22 cellular contexts compared by ENCODE assay signal in the genomic region with DNA sequence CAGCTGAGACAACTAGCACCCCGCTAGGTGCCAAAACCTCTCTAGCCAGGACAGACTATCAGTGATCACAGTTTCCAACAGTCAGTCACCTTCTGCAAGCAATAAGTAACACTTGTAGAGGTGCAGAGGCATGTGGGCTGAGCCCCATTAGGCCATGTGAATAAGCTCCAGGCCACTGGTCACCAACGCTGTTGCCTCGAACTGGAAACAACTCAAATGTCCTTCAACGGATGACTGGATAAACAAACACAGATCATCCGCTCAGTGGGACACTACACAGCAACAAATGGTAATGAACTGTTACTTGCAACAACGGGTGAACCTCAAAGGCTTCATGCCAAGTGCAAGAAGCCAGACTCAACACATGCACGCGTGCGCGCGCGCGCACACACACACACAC. TPM values are rescaled to one million over a fixed set of nuclear protein-coding genes. Genes with fewer than 3 reads are reported as not detected.
DNase-seq lines count a peak whose midpoint lies in the region; ATAC-seq and TF ChIP-seq lines count a peak whose summit lies in the region.
"Had no signal": no experiment of that assay in that cellular context is flagged by ENCODE, and none has a peak within 500 bp of the region (broad histone marks: within the 10 kb centered on the region; RNA-seq: fewer than 3 reads in every experiment).

No MANE protein-coding gene starts in this region.

- ATAC-seq in heart left ventricle, result peak in 3 of 4 donors; percentile 19 to 36 (median 22)
- no peak for ATAC-seq in Right ventricle myocardium superior (ENCODE audit: poor library complexity)
- ATAC-seq in HG02623 (IDR thresholded peaks at IDR 0.05; ENCODE audit: unreplicated experiment), result no peak
- ATAC-seq: A549; activated CD4-positive, alpha-beta T cell treated with anti-CD3 and anti-CD28 coated beads for 36 hours; gastroesophageal sphincter; stimulated activated naive CD8-positive, alpha-beta T cell treated with anti-CD3 and anti-CD28 coated beads, Interleukin-15, amount 100 ng/mL, for 72 hours had no signal

- H4K20me1 ChIP-seq in fibroblast of lung (ENCODE audit: control insufficient read depth, extremely low read depth, insufficient read depth, low read length), result no peaks in the 10 kb centered on the region

- intact Hi-C loops in heart left ventricle (cut with DNase I), result no loop called here
- intact Hi-C loops in Right ventricle myocardium superior (cut with DNase I), result no loop called here

- no peak for TF ChIP-seq CTCF in heart left ventricle (IDR thresholded peaks at IDR 0.05)
- TF ChIP-seq CTCF in fibroblast of lung (conservative IDR thresholded peaks at IDR 0.05 in 1 of 2, IDR thresholded peaks at IDR 0.05 in 1 of 2; ENCODE audit: low read depth in 1 of 2, low read length in 2 of 2), result no peak

- no peak overlapping the region for H2AFZ ChIP-seq in fibroblast of lung (ENCODE audit: low read length)

- H3K36me3 ChIP-seq in heart left ventricle, result peaks cover 0 to 97% (median 82%) of the 10 kb centered on the region in 9 donors
- H3K36me3 ChIP-seq in SK-N-MC (ENCODE audit: insufficient read depth, low read length), result peaks cover 48% of the 10 kb centered on the region
- H3K36me3 ChIP-seq in fibroblast of lung (ENCODE audit: control insufficient read depth, insufficient read depth, low read length), result peaks cover 17% of the 10 kb centered on the region
- H3K36me3 ChIP-seq: breast epithelium had no signal

- peaks cover 12% of the 10 kb centered on the region for H3K79me2 ChIP-seq in fibroblast of lung (ENCODE audit: control insufficient read depth, insufficient read depth, low read length)

- DNase-seq in heart left ventricle (no peak), Right ventricle myocardium superior (no peak), SK-N-MC (ENCODE audit: low read depth, low spot score) (no peak), fibroblast of lung (ENCODE audit: low read depth in 2 of 2) (peak in 1 of 2 donors; percentile 67), substantia nigra (lab: John Stamatoyannopoulos, UW) (peak in 1 of 49 donors; percentile 57), NCI-H2029 (lab: John Stamatoyannopoulos, UW) (no peak), NCI-H2081 (lab: John Stamatoyannopoulos, UW) (no peak)
- DNase-seq: activated CD4-positive, alpha-beta T cell treated with anti-CD3 and anti-CD28 coated beads for 36 hours; DMS79; erythroblast; mammary epithelial cell; naive B cell; NCI-H1930; NCI-H510A; stimulated activated CD4-positive, alpha-beta T cell treated with anti-CD3 and anti-CD28 coated beads, Interleukin-2, amount 100 ng/mL, for 48 hours; stimulated activated naive CD8-positive, alpha-beta T cell treated with anti-CD3 and anti-CD28 coated beads, Interleukin-15, amount 100 ng/mL, for 72 hours; upper lobe of right lung had no signal

- H3K9me3 ChIP-seq in heart left ventricle, result no peaks in the 10 kb centered on the region
- no peaks in the 10 kb centered on the region for H3K9me3 ChIP-seq in SK-N-MC (ENCODE audit: low read depth, low read length)
- no peaks in the 10 kb centered on the region for H3K9me3 ChIP-seq in fibroblast of lung (ENCODE audit: control insufficient read depth, insufficient read depth, low read depth, low read length)
- H3K9me3 ChIP-seq: A549, breast epithelium, gastroesophageal sphincter, pancreas, upper lobe of right lung had no signal

- H3K4me2 ChIP-seq in fibroblast of lung (ENCODE audit: extremely low read depth, insufficient read depth, low read length), result no peak overlapping the region
- H3K4me2 ChIP-seq: A549 had no signal

- WGBS in heart left ventricle, 4 donors, result 76 to 82% (median 81%) methylated on average over 13 of the region's 13 CpGs

- no peak overlapping the region for H3K9ac ChIP-seq in SK-N-MC (ENCODE audit: insufficient read length)
- no peak overlapping the region for H3K9ac ChIP-seq in fibroblast of lung (ENCODE audit: insufficient read depth, low read length)

- H3K27me3 ChIP-seq in heart left ventricle (no peaks in the 10 kb centered on the region), fibroblast of lung (ENCODE audit: control insufficient read depth, insufficient read depth, low read length) (no peaks in the 10 kb centered on the region)
- H3K27me3 ChIP-seq: breast epithelium, gastroesophageal sphincter, pancreas, upper lobe of right lung had no signal

- TF ChIP-seq POLR2A in heart left ventricle (IDR thresholded peaks at IDR 0.05), result no peak

- H3K4me3 ChIP-seq in heart left ventricle (no peak overlapping the region), SK-N-MC (no peak overlapping the region), fibroblast of lung (replicated peaks in 1 of 4; ENCODE audit: control extremely low read depth in 1 of 4, insufficient read depth in 1 of 4, low read depth in 3 of 4, low read length in 4 of 4) (no peak overlapping the region)
- H3K4me3 ChIP-seq: A549, breast epithelium, gastroesophageal sphincter, pancreas, upper lobe of right lung had no signal

- H3K27ac ChIP-seq in heart left ventricle, result no peak overlapping the region
- 0 out of 2 replicates have a peak overlapping the region, but pooled peaks have one; percentile 31 for H3K27ac ChIP-seq in SK-N-MC
- peak overlapping the region; percentile 20 for H3K27ac ChIP-seq in fibroblast of lung (ENCODE audit: insufficient read depth, low read length)
- H3K27ac ChIP-seq in substantia nigra (ENCODE audit: low read depth, low read length, poor library complexity, severe bottlenecking), result peak overlapping the region; percentile 24
- H3K27ac ChIP-seq: A549, breast epithelium, gastroesophageal sphincter, pancreas, upper lobe of right lung had no signal

- H3K4me1 ChIP-seq in heart left ventricle, result peaks cover 0 to 17% (median 5%) of the 10 kb centered on the region in 12 donors
- peaks cover 4% of the 10 kb centered on the region for H3K4me1 ChIP-seq in fibroblast of lung (ENCODE audit: control insufficient read depth, extremely low read depth, insufficient read depth, low read length)
- H3K4me1 ChIP-seq: breast epithelium, pancreas had no signal

RNA-seq across cellular contexts. Expression of a gene that starts 27.5 kb away (rescaled TPM):
- total RNA-seq in heart left ventricle (10 to 100 TPM; 21.7 to 58.0 (median 24.5) TPM), Right ventricle myocardium superior (34.9 TPM), fibroblast of lung (7.7 and 27.1 TPM in 2 replicates)
- polyA plus RNA-seq in heart left ventricle (10 to 100 TPM; 10.5 to 21.7 TPM), fibroblast of lung (4.1 and 6.9 TPM in 2 replicates)
- polyA plus RNA-seq in fibroblast of lung (2012), result 16.4 and 34.2 TPM in 2 replicates
- polyA minus RNA-seq in fibroblast of lung (ENCODE audit: low replicate concordance), result 1.9 and 2.9 TPM in 2 replicates

RNA-seq across cellular contexts. Expression of a gene that starts 37.6 kb away (rescaled TPM):
- 10 to 100 TPM; 16.5 to 35.0 (median 24.7) TPM for total RNA-seq in heart left ventricle
- polyA plus RNA-seq in heart left ventricle, result 10 to 100 TPM in 1 of 2 donors, 1 to 10 TPM in 1; 9.6 to 10.4 TPM
- 20.6 TPM for total RNA-seq in Right ventricle myocardium superior
- 9.0 and 13.5 TPM in 2 replicates for total RNA-seq in fibroblast of lung
- polyA plus RNA-seq in fibroblast of lung, result 8.4 and 13.1 TPM in 2 replicates
- 25.4 and 27.2 TPM in 2 replicates for polyA plus RNA-seq in fibroblast of lung (2012)
- polyA minus RNA-seq in fibroblast of lung (ENCODE audit: low replicate concordance), result 17.9 and 32.1 TPM in 2 replicates

RNA-seq across cellular contexts. Expression of a gene that starts 54.7 kb away (rescaled TPM):
- 10 to 100 TPM; 30.5 to 58.7 (median 49.7) TPM for total RNA-seq in heart left ventricle
- polyA plus RNA-seq in heart left ventricle, result 10 to 100 TPM; 15.7 to 84.1 TPM
- 42.2 TPM for total RNA-seq in Right ventricle myocardium superior
- 80.9 and 97.9 TPM in 2 replicates for total RNA-seq in fibroblast of lung
- polyA plus RNA-seq in fibroblast of lung, result 152 and 218 TPM in 2 replicates
- polyA plus RNA-seq in fibroblast of lung (2012), result 123 and 184 TPM in 2 replicates
- 69.5 and 81.7 TPM in 2 replicates for polyA minus RNA-seq in fibroblast of lung (ENCODE audit: low replicate concordance)

RNA-seq across cellular contexts. Expression of a gene that starts 56.3 kb away (rescaled TPM):
- total RNA-seq in heart left ventricle (1 to 10 TPM in 2 of 9 donors, under 1 TPM in 6, not detected in 1; 0.16 to 1.3 (median 0.53) TPM), Right ventricle myocardium superior (not detected), fibroblast of lung (0.26 and 0.33 TPM in 2 replicates)
- polyA plus RNA-seq in heart left ventricle (1 to 10 TPM; 1.2 to 1.3 TPM), fibroblast of lung (0.22 and 0.34 TPM in 2 replicates)
- polyA plus RNA-seq in fibroblast of lung (2012), result 0.84 and 0.88 TPM in 2 replicates
- 0.44 and 0.71 TPM in 2 replicates for polyA minus RNA-seq in fibroblast of lung (ENCODE audit: low replicate concordance)

Comparison
In these comparisons a context has a peak if more than half of its experiments do, and no peak if none do; other contexts are left out.
1. ATAC-seq: peak in heart left ventricle (3 of 4); none in Right ventricle myocardium superior (single experiment) and HG02623 (single experiment).
2. H3K27ac ChIP-seq: peak in SK-N-MC (single experiment), fibroblast of lung (single experiment) and substantia nigra (single experiment); none in heart left ventricle (0 of 12).